In the genomic region with DNA sequence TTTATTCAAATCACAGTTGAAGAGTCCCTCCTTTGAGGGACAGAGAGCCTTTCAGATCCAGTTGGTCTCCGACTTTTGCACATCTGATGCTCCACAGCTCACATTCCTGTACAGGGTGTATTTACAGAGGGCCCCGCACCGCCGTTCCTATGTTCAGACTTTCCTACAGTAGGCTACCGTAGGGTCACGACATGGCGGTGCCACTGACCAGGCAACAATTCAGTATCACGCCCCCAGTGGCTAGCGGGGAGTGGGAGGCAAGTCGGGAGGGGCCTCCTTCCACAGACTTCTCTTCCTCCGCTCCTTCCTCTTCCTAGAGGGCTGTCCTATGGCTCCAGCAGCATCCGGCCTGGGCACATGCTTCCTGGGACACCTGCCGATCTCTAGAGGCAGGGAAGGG, we compare ENCODE assay signal across 21 cellular contexts. TPM values are rescaled to one million over a fixed set of nuclear protein-coding genes. Genes with fewer than 3 reads are reported as not detected.
A peak's percentile ranks its signal among the peaks of the same experiment; 100 is the strongest.
DNase-seq lines count a peak whose midpoint lies in the region; ATAC-seq and TF ChIP-seq lines count a peak whose summit lies in the region.
"Had no signal": no experiment of that assay in that cellular context is flagged by ENCODE, and none has a peak within 500 bp of the region (broad histone marks: within the 10 kb centered on the region; RNA-seq: fewer than 3 reads in every experiment).

No MANE protein-coding gene starts in this region.

- H2BK12ac ChIP-seq in neuronal stem cell (ENCODE audit: low read length) = peak overlapping the region; percentile 14

- H4K8ac ChIP-seq in neuronal stem cell (ENCODE audit: low read depth, low read length) = no peak overlapping the region

- no peak overlapping the region for H3K4me3 Mint-ChIP-seq in stimulated activated naive CD8-positive, alpha-beta T cell treated with anti-CD3 and anti-CD28 coated beads, Interleukin-15, amount 100 ng/mL, for 72 hours
- H3K4me3 Mint-ChIP-seq: CD14-positive monocyte; CD4-positive, alpha-beta memory T cell; CD4-positive, CD25-positive, alpha-beta regulatory T cell; CD8-positive, alpha-beta memory T cell had no signal

- no peak overlapping the region for H2AFZ ChIP-seq in neuronal stem cell (ENCODE audit: low read length)

- H3K4ac ChIP-seq in neuronal stem cell (ENCODE audit: low read length) = no peak overlapping the region

- ATAC-seq in stimulated activated naive CD8-positive, alpha-beta T cell treated with anti-CD3 and anti-CD28 coated beads, Interleukin-15, amount 100 ng/mL, for 72 hours = peak; percentile 27
- ATAC-seq in stimulated activated naive CD8-positive, alpha-beta T cell treated with anti-CD3 and anti-CD28 coated beads, Interleukin-15, Interleukin-2, amounts not matched to agents 100 U/mL and 50 U/mL, for 24 hours = no peak
- ATAC-seq: GM12878 had no signal

- H2AK5ac ChIP-seq in neuronal stem cell (ENCODE audit: low read depth, low read length) = peak overlapping the region; percentile 62

- no CpG with 5 or more reads among the region's 13 CpGs for WGBS in neuronal stem cell (ENCODE audit: extremely low coverage in 2 of 2, insufficient read length in 2 of 2, insufficient replicate concordance in 1 of 2), 2 donors
- WGBS in sigmoid colon, 2 donors = 89 to 95% methylated on average over 13 of the region's 13 CpGs

- peak overlapping the region; percentile 65 for H2BK15ac ChIP-seq in neuronal stem cell (ENCODE audit: low read length)

- no peaks in the 10 kb centered on the region for H3K4me1 ChIP-seq in neuronal stem cell (ENCODE audit: control insufficient read depth in 2 of 2, insufficient read depth in 1 of 2, low read depth in 1 of 2, low read length in 2 of 2)
- no peaks in the 10 kb centered on the region for H3K4me1 ChIP-seq in sigmoid colon
- H3K4me1 ChIP-seq: BE2C, BLaER1 had no signal

- H4K91ac ChIP-seq in neuronal stem cell (ENCODE audit: low read depth, low read length, poor library complexity) = no peak overlapping the region

- H3K18ac ChIP-seq in neuronal stem cell (ENCODE audit: low read length) = peak overlapping the region; percentile 84

- H3K27ac ChIP-seq in neuronal stem cell (replicated peaks; ENCODE audit: low read length) (no peak overlapping the region), sigmoid colon (no peak overlapping the region)
- H3K27ac ChIP-seq: 22Rv1, BLaER1 had no signal

- H3K27me3 Mint-ChIP-seq in stimulated activated naive CD8-positive, alpha-beta T cell treated with anti-CD3 and anti-CD28 coated beads, Interleukin-15, amount 100 ng/mL, for 72 hours = peaks cover 27% of the 10 kb centered on the region

- H3K36me3 ChIP-seq in neuronal stem cell (replicated peaks in 1 of 2; ENCODE audit: control insufficient read depth in 2 of 2, insufficient read depth in 2 of 2, low read length in 2 of 2) (no peaks in the 10 kb centered on the region), sigmoid colon (no peaks in the 10 kb centered on the region)
- H3K36me3 ChIP-seq: BE2C, BLaER1 had no signal

- no peak overlapping the region for H3K14ac ChIP-seq in neuronal stem cell (ENCODE audit: low read length)

- intact Hi-C loops in sigmoid colon (cut with DNase I) = no loop called here

- no peaks in the 10 kb centered on the region for H3K9me3 Mint-ChIP-seq in stimulated activated naive CD8-positive, alpha-beta T cell treated with anti-CD3 and anti-CD28 coated beads, Interleukin-15, amount 100 ng/mL, for 72 hours
- H3K9me3 Mint-ChIP-seq: CD4-positive, alpha-beta memory T cell; CD4-positive, CD25-positive, alpha-beta regulatory T cell had no signal

- H2BK5ac ChIP-seq in neuronal stem cell (ENCODE audit: low read length) = no peak overlapping the region

- no peak for TF ChIP-seq CTCF in sigmoid colon (IDR thresholded peaks at IDR 0.05)

- no peak overlapping the region for H3K4me3 ChIP-seq in neuronal stem cell (ENCODE audit: low read length in 2 of 2)
- no peak overlapping the region for H3K4me3 ChIP-seq in sigmoid colon
- H3K4me3 ChIP-seq: BLaER1, GM12878 had no signal

- H3K79me1 ChIP-seq in neuronal stem cell (ENCODE audit: low read depth, low read length) = no peaks in the 10 kb centered on the region

- H3K9me3 ChIP-seq in neuronal stem cell (replicated peaks in 1 of 2; ENCODE audit: control insufficient read depth in 2 of 2, insufficient read depth in 1 of 2, low read depth in 1 of 2, low read length in 2 of 2) (peaks cover 0 to 2% of the 10 kb centered on the region in 2 donors), sigmoid colon (no peaks in the 10 kb centered on the region)
- H3K9me3 ChIP-seq: BE2C had no signal

- peaks cover 0 to 21% (median 0%) of the 10 kb centered on the region in 3 experiments for H3K27me3 ChIP-seq in neuronal stem cell (ENCODE audit: control insufficient read depth in 3 of 3, insufficient read depth in 3 of 3, low read depth in 1 of 3, low read length in 3 of 3)
- H3K27me3 ChIP-seq in sigmoid colon = peaks cover 0 to 29% (median 0%) of the 10 kb centered on the region in 3 donors
- H3K27me3 ChIP-seq: BE2C, BLaER1 had no signal

- H3K4me1 Mint-ChIP-seq in stimulated activated naive CD8-positive, alpha-beta T cell treated with anti-CD3 and anti-CD28 coated beads, Interleukin-15, amount 100 ng/mL, for 72 hours = no peaks in the 10 kb centered on the region
- H3K4me1 Mint-ChIP-seq: CD14-positive monocyte; CD4-positive, alpha-beta memory T cell; CD4-positive, CD25-positive, alpha-beta regulatory T cell; CD8-positive, alpha-beta memory T cell had no signal

- no peak overlapping the region for H3K9ac ChIP-seq in neuronal stem cell (ENCODE audit: low read depth, low read length, poor library complexity)
- H3K9ac ChIP-seq: BLaER1 had no signal

- peak overlapping the region; percentile 61 for H2BK120ac ChIP-seq in neuronal stem cell (ENCODE audit: low read depth, low read length)

- TF ChIP-seq EP300 in sigmoid colon (IDR thresholded peaks at IDR 0.05) = no peak

- no peak overlapping the region for H3K4me2 ChIP-seq in neuronal stem cell (ENCODE audit: insufficient read depth, low read length, poor library complexity, severe bottlenecking)
- H3K4me2 ChIP-seq: BLaER1 had no signal

- no peak overlapping the region for H3K27ac Mint-ChIP-seq in stimulated activated naive CD8-positive, alpha-beta T cell treated with anti-CD3 and anti-CD28 coated beads, Interleukin-15, amount 100 ng/mL, for 72 hours
- H3K27ac Mint-ChIP-seq: CD14-positive monocyte; CD4-positive, alpha-beta memory T cell; CD4-positive, CD25-positive, alpha-beta regulatory T cell; CD8-positive, alpha-beta memory T cell had no signal

- TF ChIP-seq POLR2A in sigmoid colon (IDR thresholded peaks at IDR 0.05) = no peak

- H3K23ac ChIP-seq in neuronal stem cell (ENCODE audit: low read depth, low read length, poor library complexity) = peak overlapping the region; percentile 9

- DNase-seq in stimulated activated naive CD8-positive, alpha-beta T cell treated with anti-CD3 and anti-CD28 coated beads, Interleukin-15, amount 100 ng/mL, for 72 hours = no peak
- DNase-seq in stimulated activated naive CD8-positive, alpha-beta T cell treated with anti-CD3 and anti-CD28 coated beads, Interleukin-15, Interleukin-2, amounts not matched to agents 100 U/mL and 50 U/mL, for 24 hours = no peak
- DNase-seq in neuronal stem cell (ENCODE audit: low spot score) = no peak
- peak; percentile 36 for DNase-seq in sigmoid colon
- DNase-seq in cerebellum (ENCODE audit: low spot score) = no peak
- DNase-seq in A172 (ENCODE audit: low spot score) = no peak
- DNase-seq: ACHN; BE2C; C1 segment of cervical spinal cord; CD4-positive, alpha-beta memory T cell; CD4-positive, CD25-positive, alpha-beta regulatory T cell; CD8-positive, alpha-beta memory T cell; COR-L47; DMS79; DND-41; GDM1 had no signal

RNA-seq across cellular contexts. Expression of gene ENO4, which starts 40.6 kb away (rescaled TPM):
- polyA plus RNA-seq in neuronal stem cell (2013, experiment 1 of 2) = 1.9 TPM
- polyA plus RNA-seq in neuronal stem cell (2013, experiment 2 of 2) = 1.3 TPM
- total RNA-seq in sigmoid colon (10 to 100 TPM in 1 of 4 donors, under 1 TPM in 2, not detected in 1; 0.16 to 13.0 (median 0.27) TPM), cerebellum (1.3 TPM)
- polyA plus RNA-seq in sigmoid colon = under 1 TPM in 1 of 3 donors, not detected in 2; 0.09 TPM
- 0.07 and 0.22 TPM in 2 replicates for total RNA-seq in A172 (2014; rRNA removed; shearing (Covaris generic))
- total RNA-seq: CD4-positive, alpha-beta memory T cell; CD4-positive, CD25-positive, alpha-beta regulatory T cell; CD8-positive, alpha-beta memory T cell; G401; GM12878 had no signal
- polyA plus RNA-seq: CD14-positive monocyte; CD4-positive, alpha-beta memory T cell; CD4-positive, CD25-positive, alpha-beta regulatory T cell; CD8-positive, alpha-beta memory T cell had no signal
